Comparison of ENCODE assay signal across 27 cellular contexts in genomic region chr20:6152777-6153176, GRCh38. TPM values are rescaled to one million over a fixed set of nuclear protein-coding genes. Genes with fewer than 3 reads are reported as not detected.
"Had no signal": no experiment of that assay in that cellular context is flagged by ENCODE, and none has a peak within 500 bp of the region (broad histone marks: within the 10 kb centered on the region; RNA-seq: fewer than 3 reads in every experiment).

No MANE protein-coding gene starts in this region.

- ATAC-seq: activated CD4-positive, alpha-beta T cell treated with anti-CD3 and anti-CD28 coated beads for 36 hours; activated CD8-positive, alpha-beta memory T cell treated with anti-CD3 and anti-CD28 coated beads, Interleukin-2, amount 10 ng/mL, durations not matched to agents 7 days and 5 days; activated CD8-positive, alpha-beta T cell treated with anti-CD3 and anti-CD28 coated beads, Interleukin-2, amount 10 ng/mL, durations not matched to agents 7 days and 5 days; activated T-cell treated with anti-CD3 and anti-CD28 coated beads, Interleukin-2, amount 50 U/mL, for 72 hours; effector memory CD8-positive, alpha-beta T cell; esophagus mucosa; foreskin keratinocyte; gastrocnemius medialis had no signal

- H3K27me3 ChIP-seq: gastrocnemius medialis had no signal

- DNase-seq: activated CD4-positive, alpha-beta memory T cell treated with anti-CD3 and anti-CD28 coated beads for 36 hours; activated CD4-positive, alpha-beta T cell treated with anti-CD3 and anti-CD28 coated beads for 36 hours; activated CD4-positive, alpha-beta T cell treated with anti-CD3 and anti-CD28 coated beads, Interleukin-2, amount 10 ng/mL, durations not matched to agents 24 days and 14 days; activated CD4-positive, CD25-positive, alpha-beta regulatory T cell; activated CD4-positive, CD25-positive, alpha-beta regulatory T cell treated with anti-CD3 and anti-CD28 coated beads, Interleukin-2, amount 50 U/mL, for 72 hours; activated CD8-positive, alpha-beta memory T cell treated with anti-CD3 and anti-CD28 coated beads, Interleukin-2, amount 10 ng/mL, durations not matched to agents 7 days and 5 days; activated CD8-positive, alpha-beta memory T cell treated with anti-CD3 and anti-CD28 coated beads, Interleukin-2, amount 50 U/mL, for 48 hours; activated CD8-positive, alpha-beta T cell treated with anti-CD3 and anti-CD28 coated beads, Interleukin-2, amount 10 ng/mL, durations not matched to agents 7 days and 5 days; activated gamma-delta T cell treated with Interleukin-2 at 50 U/mL for 16 hours; activated naive CD4-positive, alpha-beta T cell treated with anti-CD3 and anti-CD28 coated beads, Interleukin-2, amount 50 U/mL, for 16 hours; activated naive CD4-positive, alpha-beta T cell treated with Interleukin-2 at 50 U/mL for 16 hours; activated T-cell treated with anti-CD3 and anti-CD28 coated beads for 4 hours; activated T-cell treated with anti-CD3 and anti-CD28 coated beads, Interleukin-2, amount 50 U/mL, for 24 hours; activated T-cell treated with anti-CD3 and anti-CD28 coated beads, Interleukin-2, amount 50 U/mL, for 72 hours; amniotic stem cell; anterior cingulate cortex; caudate nucleus; cortex of kidney; dermis blood vessel endothelial cell; effector CD4-positive, alpha-beta T cell; effector memory CD8-positive, alpha-beta T cell; foreskin keratinocyte; gastrocnemius medialis; glutamatergic neuron; T-helper 2 cell had no signal

- H3K36me3 ChIP-seq: gastrocnemius medialis had no signal

- H3K4me1 ChIP-seq: foreskin keratinocyte, gastrocnemius medialis had no signal

- H3K9me3 ChIP-seq: gastrocnemius medialis had no signal

- H3K27ac ChIP-seq: epithelial cell of prostate, foreskin keratinocyte, gastrocnemius medialis had no signal

- H3K4me3 ChIP-seq: gastrocnemius medialis had no signal

RNA-seq across cellular contexts. Expression of gene FERMT1, which starts 29.9 kb away (rescaled TPM):
- total RNA-seq: activated CD8-positive, alpha-beta T cell treated with anti-CD3 and anti-CD28 coated beads, Interleukin-2, amount 10 ng/mL, durations not matched to agents 7 days and 5 days had no signal
